In the genomic region with DNA sequence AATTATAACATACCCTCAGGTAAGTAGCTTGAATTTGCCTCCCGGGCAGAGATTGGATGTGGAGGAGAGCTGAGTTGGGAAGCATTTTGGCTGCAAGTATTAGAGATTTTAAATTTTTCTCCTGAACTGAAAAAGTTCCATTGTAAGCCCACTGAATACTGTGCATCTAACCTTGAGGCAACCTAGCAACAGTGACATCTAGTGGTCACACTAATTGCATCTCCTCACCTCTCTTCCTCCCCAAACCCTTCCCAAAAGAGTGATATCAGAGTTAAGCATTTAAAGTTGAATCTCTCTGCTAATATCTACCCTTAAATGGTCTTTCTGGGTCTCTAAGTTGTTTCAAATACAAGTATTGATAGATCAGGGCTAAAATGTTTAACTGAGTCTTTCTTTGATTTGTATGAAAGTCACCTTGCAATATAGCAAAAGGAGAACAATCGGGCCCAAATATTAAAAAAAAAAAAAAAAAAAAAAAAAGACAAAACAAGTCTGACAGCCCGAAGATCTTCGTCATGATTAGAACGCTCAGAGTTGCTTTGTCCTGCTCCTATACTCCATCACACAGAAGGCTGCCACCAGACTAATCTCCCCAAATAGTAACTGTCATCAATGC, we compare ENCODE assay signal across 8 cellular contexts. TPM values are rescaled to one million over a fixed set of nuclear protein-coding genes. Genes with fewer than 3 reads are reported as not detected.
DNase-seq lines count a peak whose midpoint lies in the region; ATAC-seq and TF ChIP-seq lines count a peak whose summit lies in the region.

No MANE protein-coding gene starts in this region.

- POLR2A ChIA-PET in AG04450 (lab: Yijun Ruan, JAX): no interaction called here

- no peak overlapping the region for H2BK12ac ChIP-seq in neuronal stem cell (ENCODE audit: low read length)

- DNase-seq in AG04450 (ENCODE audit: low read depth, low spot score) (peak; percentile 11), GM12864 (ENCODE audit: low read depth) (peak; percentile 18), NCI-H1436 treated with DMSO at 0.1 percent for 48 hours (lab: John Stamatoyannopoulos, UW) (peak; percentile 16), SW480 (ENCODE audit: low spot score) (peak; percentile 64), fibroblast of the aortic adventitia (ENCODE audit: low read depth) (peak; percentile 72), neuronal stem cell (ENCODE audit: low spot score) (peak; percentile 54)
- no peak for DNase-seq in stimulated activated CD8-positive, alpha-beta memory T cell treated with anti-CD3 and anti-CD28 coated beads, Interleukin-4, amount 100 ng/mL, for 48 hours

- H2AK5ac ChIP-seq in neuronal stem cell (ENCODE audit: low read depth, low read length): no peak overlapping the region

- no peak overlapping the region for H2BK15ac ChIP-seq in neuronal stem cell (ENCODE audit: low read length)

- no peak overlapping the region for H3K14ac ChIP-seq in neuronal stem cell (ENCODE audit: low read length)

- no peak overlapping the region for H2BK5ac ChIP-seq in neuronal stem cell (ENCODE audit: low read length)

- CTCF ChIA-PET in AG04450 (lab: Charles Lee): interaction anchor here (0.7 to 4.3 kb wide), 8 partner anchors 9 to 1152 kb away, joined by 3 to 81 read pairs (median 4); no protein-coding TSS in a partner anchor

- no peaks in the 10 kb centered on the region for H3K79me1 ChIP-seq in neuronal stem cell (ENCODE audit: low read depth, low read length)

- H3K4me3 ChIP-seq in AG04450 (ENCODE audit: low read depth, low read length): no peak overlapping the region
- H3K4me3 ChIP-seq in GM12864 (ENCODE audit: low read depth, low read length): no peak overlapping the region
- no peak overlapping the region for H3K4me3 ChIP-seq in fibroblast of the aortic adventitia (ENCODE audit: low read depth, low read length)
- H3K4me3 ChIP-seq in neuronal stem cell (ENCODE audit: low read length in 2 of 2): no peak overlapping the region

- H3K9me3 ChIP-seq in AG04450 (ENCODE audit: control insufficient read depth, insufficient read depth, low read length) (no peaks in the 10 kb centered on the region), neuronal stem cell (replicated peaks in 1 of 2; ENCODE audit: control insufficient read depth in 2 of 2, insufficient read depth in 1 of 2, low read depth in 1 of 2, low read length in 2 of 2) (no peaks in the 10 kb centered on the region)

- no peak overlapping the region for H3K18ac ChIP-seq in neuronal stem cell (ENCODE audit: low read length)

- no peak overlapping the region for H4K91ac ChIP-seq in neuronal stem cell (ENCODE audit: low read depth, low read length, poor library complexity)

- H3K23ac ChIP-seq in neuronal stem cell (ENCODE audit: low read depth, low read length, poor library complexity): no peak overlapping the region

- no peaks in the 10 kb centered on the region for H3K36me3 ChIP-seq in neuronal stem cell (replicated peaks in 1 of 2; ENCODE audit: control insufficient read depth in 2 of 2, insufficient read depth in 2 of 2, low read length in 2 of 2)

- TF ChIP-seq CTCF in AG04450 (IDR thresholded peaks at IDR 0.05; ENCODE audit: low read depth, low read length) (peak; percentile 80), GM12864 (IDR thresholded peaks at IDR 0.05; ENCODE audit: low read depth, low read length, missing control alignments) (peak; percentile 78), fibroblast of the aortic adventitia (IDR thresholded peaks at IDR 0.05; ENCODE audit: insufficient read depth, low read length) (peak; percentile 78)

- H3K4me1 ChIP-seq in neuronal stem cell (ENCODE audit: control insufficient read depth in 2 of 2, insufficient read depth in 1 of 2, low read depth in 1 of 2, low read length in 2 of 2): no peaks in the 10 kb centered on the region

- no peak overlapping the region for H3K27ac ChIP-seq in AG04450 (ENCODE audit: low read depth, low read length)
- H3K27ac ChIP-seq in neuronal stem cell (replicated peaks; ENCODE audit: low read length): no peak overlapping the region

- H2AFZ ChIP-seq in neuronal stem cell (ENCODE audit: low read length): no peak overlapping the region

- no peak overlapping the region for H3K9ac ChIP-seq in neuronal stem cell (ENCODE audit: low read depth, low read length, poor library complexity)

- no peak overlapping the region for H2BK120ac ChIP-seq in neuronal stem cell (ENCODE audit: low read depth, low read length)

- H3K27me3 ChIP-seq in AG04450 (ENCODE audit: control insufficient read depth, insufficient read depth, low read length): no peaks in the 10 kb centered on the region
- H3K27me3 ChIP-seq in neuronal stem cell (ENCODE audit: control insufficient read depth in 3 of 3, insufficient read depth in 3 of 3, low read depth in 1 of 3, low read length in 3 of 3): no peaks in the 10 kb centered on the region

- no CpG with 5 or more reads among the region's 5 CpGs for WGBS in neuronal stem cell (ENCODE audit: extremely low coverage in 2 of 2, insufficient read length in 2 of 2, insufficient replicate concordance in 1 of 2), 2 donors

- peak; percentile 95 for ATAC-seq in HG02678 (IDR thresholded peaks at IDR 0.05; ENCODE audit: unreplicated experiment)

- H3K4me2 ChIP-seq in neuronal stem cell (ENCODE audit: insufficient read depth, low read length, poor library complexity, severe bottlenecking): no peak overlapping the region

- H3K4ac ChIP-seq in neuronal stem cell (ENCODE audit: low read length): no peak overlapping the region

- no peak overlapping the region for H4K8ac ChIP-seq in neuronal stem cell (ENCODE audit: low read depth, low read length)

RNA-seq across cellular contexts. Expression of gene DLX5, which starts 40.4 kb away (rescaled TPM):
- not detected in 2 replicates for polyA plus RNA-seq in AG04450 (2011; rRNA removed)
- polyA minus RNA-seq in AG04450 (2011; rRNA and poly(A)+ RNA removed): not detected in 2 replicates
- not detected in 2 replicates for total RNA-seq in fibroblast of the aortic adventitia (ENCODE audit: low replicate concordance)
- 5.1 TPM for polyA plus RNA-seq in neuronal stem cell (2013, experiment 1 of 2)
- 4.3 TPM for polyA plus RNA-seq in neuronal stem cell (2013, experiment 2 of 2)

RNA-seq across cellular contexts. Expression of gene SDHAF3, which starts 52.4 kb away (rescaled TPM):
- 9.2 and 13.7 TPM in 2 replicates for polyA plus RNA-seq in AG04450 (2011; rRNA removed)
- 5.7 and 9.4 TPM in 2 replicates for polyA minus RNA-seq in AG04450 (2011; rRNA and poly(A)+ RNA removed)
- total RNA-seq in fibroblast of the aortic adventitia (ENCODE audit: low replicate concordance): 6.0 and 16.0 TPM in 2 replicates
- 27.9 TPM for polyA plus RNA-seq in neuronal stem cell (2013, experiment 1 of 2)
- 29.3 TPM for polyA plus RNA-seq in neuronal stem cell (2013, experiment 2 of 2)

RNA-seq across cellular contexts. Expression of gene DLX6, which starts 59.7 kb away (rescaled TPM):
- not detected in 2 replicates for polyA plus RNA-seq in AG04450 (2011; rRNA removed)
- polyA minus RNA-seq in AG04450 (2011; rRNA and poly(A)+ RNA removed): not detected in 2 replicates
- total RNA-seq in fibroblast of the aortic adventitia (ENCODE audit: low replicate concordance): not detected in 2 replicates
- 0.52 TPM for polyA plus RNA-seq in neuronal stem cell (2013, experiment 1 of 2)
- 0.66 TPM for polyA plus RNA-seq in neuronal stem cell (2013, experiment 2 of 2)
